8 cellular contexts compared by ENCODE assay signal in genomic region chr1:153261793-153262371, GRCh38. TPM values are rescaled to one million over a fixed set of nuclear protein-coding genes. Genes with fewer than 3 reads are reported as not detected.
A peak's percentile ranks its signal among the peaks of the same experiment; 100 is the strongest.
DNase-seq lines count a peak whose midpoint lies in the region; ATAC-seq and TF ChIP-seq lines count a peak whose summit lies in the region.

No MANE protein-coding gene starts in this region.

- H3K27me3 Mint-ChIP-seq in dendritic cell treated with granulocyte-macrophage colony-stimulating factor and Interleukin-4, amounts not matched to agents 40 ng/mL and 50 ng/mL, for 4 days: peaks cover 71% of the 10 kb centered on the region
- H3K27me3 Mint-ChIP-seq in nephron (ENCODE audit: low read depth): peaks cover 79% of the 10 kb centered on the region

- no peak overlapping the region for H3K27ac Mint-ChIP-seq in dendritic cell treated with granulocyte-macrophage colony-stimulating factor and Interleukin-4, amounts not matched to agents 40 ng/mL and 50 ng/mL, for 4 days
- no peak overlapping the region for H3K27ac Mint-ChIP-seq in nephron

- H2BK5ac ChIP-seq in IMR-90 (ENCODE audit: low read depth, low read length, poor library complexity, severe bottlenecking): no peak overlapping the region

- intact Hi-C loops in IMR-90 (cut with micrococcal nuclease): no loop called here
- intact Hi-C loops in dendritic cell treated with granulocyte-macrophage colony-stimulating factor and Interleukin-4, amounts not matched to agents 40 ng/mL and 50 ng/mL, for 4 days (cut with micrococcal nuclease): no loop called here

- peaks cover 17% of the 10 kb centered on the region for H3K27me3 ChIP-seq in BJ (ENCODE audit: control insufficient read depth, insufficient read depth, low read length)
- H3K27me3 ChIP-seq in IMR-90 (ENCODE audit: control insufficient read depth, insufficient read depth, low read length): peaks cover 27% of the 10 kb centered on the region

- no peaks in the 10 kb centered on the region for H3K4me1 ChIP-seq in IMR-90 (ENCODE audit: control insufficient read depth, insufficient read depth, low read length)

- no peak overlapping the region for H4K5ac ChIP-seq in IMR-90 (ENCODE audit: low read depth, low read length)

- no peak overlapping the region for H2BK20ac ChIP-seq in IMR-90 (ENCODE audit: low read depth, low read length)

- BruUV-seq in IMR-90 (replicated peaks; lab: Mats Ljungman, UMichigan): no TSS peak

- H3K4me2 ChIP-seq in IMR-90 (ENCODE audit: low read depth, low read length): peak overlapping the region; percentile 20; the same call in 1 of the 2 replicates

- peaks cover 29% of the 10 kb centered on the region for H3K4me1 Mint-ChIP-seq in dendritic cell treated with granulocyte-macrophage colony-stimulating factor and Interleukin-4, amounts not matched to agents 40 ng/mL and 50 ng/mL, for 4 days (ENCODE audit: low read depth)
- H3K4me1 Mint-ChIP-seq in nephron: peaks cover 6% of the 10 kb centered on the region

- no peak overlapping the region for H3K9ac ChIP-seq in IMR-90 (ENCODE audit: low read depth, low read length)

- TF ChIP-seq CTCF in BJ (IDR thresholded peaks at IDR 0.05; ENCODE audit: insufficient read depth, low read depth, low read length) (no peak), IMR-90 (conservative IDR thresholded peaks at IDR 0.05; ENCODE audit: low read depth, low read length) (no peak), nephron (IDR thresholded peaks at IDR 0.05; ENCODE audit: unreplicated experiment in 3 of 3) (no peak)

- no peak overlapping the region for H2BK120ac ChIP-seq in IMR-90 (ENCODE audit: low read depth, low read length)

- H3K56ac ChIP-seq in IMR-90 (ENCODE audit: extremely low read depth, insufficient read depth, low read length): no peak overlapping the region

- no peak for TF ChIP-seq RAD21 in IMR-90 (IDR thresholded peaks at IDR 0.05; ENCODE audit: low read length)

- H2AK5ac ChIP-seq in IMR-90 (ENCODE audit: low read depth, low read length): no peak overlapping the region

- H3K9me1 ChIP-seq in IMR-90 (ENCODE audit: insufficient read depth, low read length): no peaks in the 10 kb centered on the region

- DNase-seq in BJ (ENCODE audit: low read depth) (no peak), IMR-90 (no peak), NCI-H146 (lab: John Stamatoyannopoulos, UW) (no peak)

- 8% methylated on average over 5 of the region's 18 CpGs; no CpG with 5 or more reads in 1 of the 2 experiments for WGBS in IMR-90 (ENCODE audit: extremely low coverage in 2 of 2, insufficient read length in 1 of 2), 2 experiments

- H2AFZ ChIP-seq in IMR-90 (replicated peaks; ENCODE audit: low read length, poor library complexity): peak overlapping the region; percentile 67

- H3K4me3 ChIP-seq in BJ (ENCODE audit: low read depth, low read length) (peak overlapping the region; percentile 12), IMR-90 (ENCODE audit: insufficient read depth, low read depth, low read length) (no peak overlapping the region; the same call in 1 of the 2 replicates)

- no peak overlapping the region for H2BK15ac ChIP-seq in IMR-90 (ENCODE audit: low read depth, low read length)

- no peaks in the 10 kb centered on the region for H4K20me1 ChIP-seq in IMR-90 (ENCODE audit: insufficient read depth, low read length)

- no peak overlapping the region for H3K23ac ChIP-seq in IMR-90 (ENCODE audit: low read depth, low read length)

- no peak overlapping the region for H3K27ac ChIP-seq in IMR-90 (ENCODE audit: insufficient read depth, low read length)

- no peaks in the 10 kb centered on the region for H3K9me3 ChIP-seq in IMR-90 (ENCODE audit: control insufficient read depth, insufficient read depth, low read length)

- no peak overlapping the region for H3K14ac ChIP-seq in IMR-90 (replicated peaks; ENCODE audit: low read depth, low read length)

- no peaks in the 10 kb centered on the region for H3K36me3 Mint-ChIP-seq in dendritic cell treated with granulocyte-macrophage colony-stimulating factor and Interleukin-4, amounts not matched to agents 40 ng/mL and 50 ng/mL, for 4 days (ENCODE audit: low read depth)
- no peaks in the 10 kb centered on the region for H3K36me3 Mint-ChIP-seq in nephron (ENCODE audit: low read depth)

- no peak overlapping the region for H3K4ac ChIP-seq in IMR-90 (ENCODE audit: low read depth, low read length)

- POLR2A ChIA-PET in BJ (lab: Charles Lee) (no interaction called here), IMR-90 (lab: Charles Lee; ENCODE audit: unreplicated experiment) (no interaction called here)

- H3K36me3 ChIP-seq in BJ (ENCODE audit: control insufficient read depth, insufficient read depth, low read length) (no peaks in the 10 kb centered on the region), IMR-90 (ENCODE audit: control insufficient read depth, insufficient read depth, low read length) (no peaks in the 10 kb centered on the region)

- H3K79me1 ChIP-seq in IMR-90 (ENCODE audit: low read depth in 1 of 2, low read length in 2 of 2): no peaks in the 10 kb centered on the region

- dilution Hi-C loops in IMR-90 (cut with HindIII; ENCODE audit: low sequenced_read_pairs, unreplicated experiment): no loop called here

- CTCF ChIA-PET in BJ (lab: Yijun Ruan, JAX): interaction anchor here (0.6 kb wide), 1 partner anchor 31 kb away, joined by 3 read pairs; no protein-coding TSS in a partner anchor
- CTCF ChIA-PET in IMR-90 (lab: Yijun Ruan, JAX): no interaction called here

- peak overlapping the region; percentile 68 for H3K4me3 Mint-ChIP-seq in dendritic cell treated with granulocyte-macrophage colony-stimulating factor and Interleukin-4, amounts not matched to agents 40 ng/mL and 50 ng/mL, for 4 days
- H3K4me3 Mint-ChIP-seq in nephron: peak overlapping the region; percentile 78 to 90 (median 82)

- H3K9me3 Mint-ChIP-seq in dendritic cell treated with granulocyte-macrophage colony-stimulating factor and Interleukin-4, amounts not matched to agents 40 ng/mL and 50 ng/mL, for 4 days: no peaks in the 10 kb centered on the region
- H3K9me3 Mint-ChIP-seq in nephron: peaks cover 5% of the 10 kb centered on the region

- ATAC-seq in IMR-90 (ENCODE audit: low read depth): no peak
- ATAC-seq in GM21528 (IDR thresholded peaks at IDR 0.05; ENCODE audit: low FRiP score, unreplicated experiment): no peak
- no peak for ATAC-seq in HG03095 (IDR thresholded peaks at IDR 0.05; ENCODE audit: unreplicated experiment)
- ATAC-seq in HG02678 (IDR thresholded peaks at IDR 0.05; ENCODE audit: unreplicated experiment): no peak

- in situ Hi-C loops in IMR-90 (cut with MboI; ENCODE audit: low sequenced_read_pairs): no loop called here

- H4K91ac ChIP-seq in IMR-90 (ENCODE audit: insufficient read depth, low read depth, low read length): no peak overlapping the region

- H3K18ac ChIP-seq in IMR-90 (ENCODE audit: low read depth, low read length): no peak overlapping the region

- no peak for TF ChIP-seq POLR2A in IMR-90 (IDR thresholded peaks at IDR 0.05; ENCODE audit: low read depth, low read length)

- no peak overlapping the region for H2AK9ac ChIP-seq in IMR-90 (replicated peaks; ENCODE audit: low read depth, low read length, poor library complexity)

- no peak overlapping the region for H4K8ac ChIP-seq in IMR-90 (ENCODE audit: low read depth in 2 of 2, low read length in 2 of 2)

TF ChIP-seq in IMR-90, 13 proteins besides CTCF, POLR2A, EP300 and RAD21 (continues in another document):
- TF ChIP-seq MAFK (IDR thresholded peaks at IDR 0.05; ENCODE audit: low read depth, low read length) (no peak), CEBPB (IDR thresholded peaks at IDR 0.05; ENCODE audit: low read depth, low read length) (no peak), CHD1 (IDR thresholded peaks at IDR 0.05; ENCODE audit: low read depth, low read length) (no peak), MXI1 (IDR thresholded peaks at IDR 0.05; ENCODE audit: borderline replicate concordance, low read depth, low read length) (no peak), RFX5 (IDR thresholded peaks at IDR 0.05; ENCODE audit: low read depth, low read length) (no peak), ELK1 (IDR thresholded peaks at IDR 0.05; ENCODE audit: borderline replicate concordance, low read depth, low read length) (no peak), RCOR1 (IDR thresholded peaks at IDR 0.05; ENCODE audit: insufficient replicate concordance, low read length) (no peak), FOS (IDR thresholded peaks at IDR 0.05; ENCODE audit: low read depth, low read length) (no peak), BHLHE40 (IDR thresholded peaks at IDR 0.05; ENCODE audit: low read depth, low read length) (no peak)

RNA-seq across cellular contexts. Expression of gene LORICRIN, which starts 2.4 kb away (rescaled TPM):
- not detected in 2 replicates for polyA plus RNA-seq in BJ (2011; rRNA removed)
- not detected in 2 replicates for polyA minus RNA-seq in BJ (2011; rRNA and poly(A)+ RNA removed)
- total RNA-seq in IMR-90 (2012; rRNA removed): not detected in 2 replicates
- polyA plus RNA-seq in IMR-90 (2012; rRNA removed): not detected in 2 replicates
- polyA plus RNA-seq in IMR-90 (2012; cell fraction: cytosol; rRNA removed): not detected in 2 replicates
- polyA plus RNA-seq in IMR-90 (2012; cell fraction: nucleus; rRNA removed; ENCODE audit: low replicate concordance): not detected in 2 replicates

RNA-seq across cellular contexts. Expression of gene PRR9, which starts 44.5 kb away (rescaled TPM):
- polyA plus RNA-seq in BJ (2011; rRNA removed): not detected in 2 replicates
- not detected in 2 replicates for polyA minus RNA-seq in BJ (2011; rRNA and poly(A)+ RNA removed)
- total RNA-seq in IMR-90 (2012; rRNA removed): not detected in 2 replicates
- polyA plus RNA-seq in IMR-90 (2012; rRNA removed): not detected in 2 replicates
- polyA plus RNA-seq in IMR-90 (2012; cell fraction: cytosol; rRNA removed): not detected in 2 replicates
- polyA plus RNA-seq in IMR-90 (2012; cell fraction: nucleus; rRNA removed; ENCODE audit: low replicate concordance): not detected in 2 replicates

RNA-seq across cellular contexts. Expression of gene PGLYRP3, which starts 50.9 kb away (rescaled TPM):
- polyA plus RNA-seq in BJ (2011; rRNA removed) (not detected in 2 replicates), IMR-90 (2012; rRNA removed) (not detected in 2 replicates)
- not detected in 2 replicates for polyA minus RNA-seq in BJ (2011; rRNA and poly(A)+ RNA removed)
- not detected in 2 replicates for total RNA-seq in IMR-90 (2012; rRNA removed)
- not detected in 2 replicates for polyA plus RNA-seq in IMR-90 (2012; cell fraction: cytosol; rRNA removed)
- not detected in 2 replicates for polyA plus RNA-seq in IMR-90 (2012; cell fraction: nucleus; rRNA removed; ENCODE audit: low replicate concordance)

RNA-seq across cellular contexts. Expression of gene LELP1, which starts 58.7 kb away (rescaled TPM):
- polyA plus RNA-seq in BJ (2011; rRNA removed) (not detected in 2 replicates), IMR-90 (2012; rRNA removed) (not detected in 2 replicates)
- polyA minus RNA-seq in BJ (2011; rRNA and poly(A)+ RNA removed): not detected in 2 replicates
- not detected in 2 replicates for total RNA-seq in IMR-90 (2012; rRNA removed)
- not detected in 2 replicates for polyA plus RNA-seq in IMR-90 (2012; cell fraction: cytosol; rRNA removed)
- polyA plus RNA-seq in IMR-90 (2012; cell fraction: nucleus; rRNA removed; ENCODE audit: low replicate concordance): not detected in 2 replicates
